ENCODE assay signal across 8 cellular contexts in genomic region chr14:23009939-23010718, GRCh38. TPM values are rescaled to one million over a fixed set of nuclear protein-coding genes. Genes with fewer than 3 reads are reported as not detected.
DNase-seq lines count a peak whose midpoint lies in the region; ATAC-seq and TF ChIP-seq lines count a peak whose summit lies in the region.

TSS of gene C14orf93 (minus strand) at chr14:23010143. CDS start at chr14:22999023, 11,120 bp downstream.

- H2AFZ ChIP-seq in OCI-LY3 (ENCODE audit: low read depth, low read length): peak within 1 kb of the TSS; percentile 98

- peaks cover 32% of the 10 kb centered on the region for H3K4me1 ChIP-seq in OCI-LY3 (ENCODE audit: low read length)

- ATAC-seq in GM19455 (IDR thresholded peaks at IDR 0.05; ENCODE audit: unreplicated experiment): no peak

- no peaks in the 10 kb centered on the region for H3K9me3 ChIP-seq in OCI-LY3 (ENCODE audit: insufficient read depth, low read length)

- no peaks in the 10 kb centered on the region for H4K20me1 ChIP-seq in OCI-LY3 (ENCODE audit: insufficient read depth, low read length)

- H3K27ac ChIP-seq in OCI-LY3 (ENCODE audit: low read length): peak within 1 kb of the TSS; percentile 78

- DNase-seq in HUDEP-2 (lab: John Stamatoyannopoulos, UW; ENCODE audit: unreplicated experiment in 76 of 76) (peak in 71 of 76 experiments; percentile 16 to 83 (median 65)), activated T-cell treated with anti-CD3 and anti-CD28 coated beads for 24 hours (ENCODE audit: low read depth) (peak; percentile 75), epithelial cell of proximal tubule (ENCODE audit: low read depth) (no peak), mucosa of gallbladder (ENCODE audit: low spot score) (peak; percentile 83)
- peak; percentile 77 for DNase-seq in stimulated activated CD8-positive, alpha-beta memory T cell treated with anti-CD3 and anti-CD28 coated beads, Interleukin-4, amount 100 ng/mL, for 24 hours (ENCODE audit: low read depth)

- peak within 1 kb of the TSS; percentile 100 for H3K4me2 ChIP-seq in OCI-LY3 (ENCODE audit: low read length)

- H3K36me3 ChIP-seq in OCI-LY3 (replicated peaks; ENCODE audit: low read depth, low read length): no peaks in the 10 kb centered on the region

- no peaks in the 10 kb centered on the region for H3K27me3 ChIP-seq in OCI-LY3 (ENCODE audit: low read depth, low read length)

- H3K9ac ChIP-seq in OCI-LY3 (ENCODE audit: low read length): peak within 1 kb of the TSS; percentile 96

- H3K4me3 ChIP-seq in GM12875 (ENCODE audit: low read depth, low read length) (peak within 1 kb of the TSS; percentile 37), OCI-LY3 (ENCODE audit: low read length) (peak within 1 kb of the TSS; percentile 87), epithelial cell of proximal tubule (ENCODE audit: low read depth, low read length) (peak within 1 kb of the TSS; percentile 59)

- H3K79me2 ChIP-seq in OCI-LY3 (ENCODE audit: low read length): 0 out of 2 replicates have a peak, but pooled peaks cover 2% of the 10 kb centered on the region

- no peak for TF ChIP-seq CTCF in GM12875 (IDR thresholded peaks at IDR 0.05; ENCODE audit: borderline replicate concordance, insufficient read depth, low read depth, low read length)
- TF ChIP-seq CTCF in OCI-LY3 (IDR thresholded peaks at IDR 0.05; ENCODE audit: low read depth, low read length): no peak
- TF ChIP-seq CTCF in epithelial cell of proximal tubule (conservative IDR thresholded peaks at IDR 0.05; ENCODE audit: low read depth, low read length): no peak

RNA-seq across cellular contexts. Expression of gene C14orf93, which starts in this region (rescaled TPM):
- 6.0 and 9.4 TPM in 2 replicates for total RNA-seq in epithelial cell of proximal tubule
- total RNA-seq in mucosa of gallbladder: 13.9 TPM

Comparison
In these comparisons a context has a peak if more than half of its experiments do, and no peak if none do; other contexts are left out.
1. H3K4me3 ChIP-seq: peak in every context shown above with its lines; median percentile 87 in OCI-LY3; 59 in epithelial cell of proximal tubule; 37 in GM12875.